ENCODE assay signal across 8 cellular contexts in genomic region chr1:186155594-186155993, GRCh38.
DNase-seq lines count a peak whose midpoint lies in the region; ATAC-seq and TF ChIP-seq lines count a peak whose summit lies in the region.

No MANE protein-coding gene starts in this region.

- CTCF ChIA-PET in CD4-positive, alpha-beta T cell (lab: Charles Lee), result no interaction called here
- CTCF ChIA-PET in SK-N-SH (lab: Yijun Ruan, JAX), result interaction anchor here (0.6 to 1.5 kb wide), 4 partner anchors 10 to 252 kb away, joined by 3 to 4 read pairs (median 3); no protein-coding TSS in a partner anchor

- no peaks in the 10 kb centered on the region for H3K9me3 ChIP-seq in CD4-positive, alpha-beta T cell (ENCODE audit: control insufficient read depth, low read length)
- H3K9me3 ChIP-seq in SK-N-SH (no peaks in the 10 kb centered on the region), upper lobe of right lung (no peaks in the 10 kb centered on the region)

- no peak for TF ChIP-seq POLR2A in GM18505 (IDR thresholded peaks at IDR 0.05; ENCODE audit: borderline replicate concordance, extremely low read depth, insufficient read depth, insufficient read length)

- no peaks in the 10 kb centered on the region for H3K9me2 ChIP-seq in SK-N-SH

- peaks cover 5 to 6% of the 10 kb centered on the region in 2 experiments for H3K36me3 ChIP-seq in SK-N-SH (replicated peaks in 1 of 2; ENCODE audit: control insufficient read depth in 1 of 2, insufficient read depth in 2 of 2, low read length in 1 of 2)
- H3K36me3 ChIP-seq in upper lobe of right lung, result peaks cover 3% of the 10 kb centered on the region

- peaks cover 41% of the 10 kb centered on the region for H3F3A ChIP-seq in SK-N-SH (replicated peaks; ENCODE audit: insufficient read depth)

- no peaks in the 10 kb centered on the region for H4K20me1 ChIP-seq in SK-N-SH (ENCODE audit: insufficient read depth)

- H3K4me1 Mint-ChIP-seq in CD4-positive, alpha-beta T cell (ENCODE audit: low read depth), result no peaks in the 10 kb centered on the region

- H3K4me1 ChIP-seq in SK-N-SH (ENCODE audit: control insufficient read depth in 1 of 2, insufficient read depth in 2 of 2, low read depth in 1 of 2, low read length in 1 of 2) (peaks cover 21 to 47% of the 10 kb centered on the region in 2 experiments), upper lobe of right lung (no peaks in the 10 kb centered on the region)

- H3K27me3 Mint-ChIP-seq in CD4-positive, alpha-beta T cell, result peaks cover 4% of the 10 kb centered on the region

- intact Hi-C loops in CD4-positive, alpha-beta T cell (cut with DNase I, micrococcal nuclease), result loop anchor here in 1 of 2 experiments (10.0 kb wide), 1 partner anchor 169 kb away; no protein-coding TSS in a partner anchor
- intact Hi-C loops in upper lobe of right lung (cut with DNase I), result no loop called here

- WGBS in SK-N-SH (ENCODE audit: low lambda C conversion rate), result 0% methylated on average over 1 of the region's 1 CpG

- no peaks in the 10 kb centered on the region for H3K9me3 Mint-ChIP-seq in CD4-positive, alpha-beta T cell

- peak overlapping the region; percentile 4; the same call in 1 of the 2 replicates for H3K4me2 ChIP-seq in SK-N-SH

- no peak overlapping the region for H3K4me3 Mint-ChIP-seq in CD4-positive, alpha-beta T cell

- no peaks in the 10 kb centered on the region for H3K79me2 ChIP-seq in SK-N-SH (ENCODE audit: insufficient read depth)

- H3K27ac Mint-ChIP-seq in CD4-positive, alpha-beta T cell, result no peak overlapping the region

- no peaks in the 10 kb centered on the region for H3K36me3 Mint-ChIP-seq in CD4-positive, alpha-beta T cell (ENCODE audit: low read depth)

- H3K27me3 ChIP-seq in CD4-positive, alpha-beta T cell (ENCODE audit: control insufficient read depth, insufficient read depth, low read length), result no peaks in the 10 kb centered on the region
- H3K27me3 ChIP-seq in SK-N-SH (ENCODE audit: insufficient read depth) (no peaks in the 10 kb centered on the region), upper lobe of right lung (no peaks in the 10 kb centered on the region)

- ATAC-seq in CD4-positive, alpha-beta T cell (ENCODE audit: poor library complexity), result no peak
- ATAC-seq in GM18867 (IDR thresholded peaks at IDR 0.05; ENCODE audit: unreplicated experiment) (peak; percentile 81), upper lobe of right lung (peak; percentile 57), GM18505 (IDR thresholded peaks at IDR 0.05; ENCODE audit: unreplicated experiment) (no peak)

- POLR2A ChIA-PET in CD4-positive, alpha-beta T cell (lab: Charles Lee), result no interaction called here
- POLR2A ChIA-PET in SK-N-SH (lab: Yijun Ruan, JAX), result no interaction called here

- TF ChIP-seq EP300 in SK-N-SH (IDR thresholded peaks at IDR 0.05; ENCODE audit: borderline replicate concordance in 1 of 2, low read depth in 1 of 2, low read length in 1 of 2), result peak in 1 of 2 experiments; percentile 8; a peak in 1 of 4 replicates

- peak; percentile 68 for TF ChIP-seq RAD21 in SK-N-SH (IDR thresholded peaks at IDR 0.05; ENCODE audit: low read length)

- no peak overlapping the region for H3K9ac ChIP-seq in SK-N-SH

- DNase-seq in CD4-positive, alpha-beta T cell, result no peak
- peak; percentile 75 for DNase-seq in HT1080 (ENCODE audit: low read depth)
- DNase-seq in SK-N-SH, result peak; percentile 12
- DNase-seq in germinal center (ENCODE audit: low spot score), result peak; percentile 26
- DNase-seq in upper lobe of right lung, result no peak
- no peak for DNase-seq in stimulated activated CD4-positive, alpha-beta T cell treated with anti-CD3 and anti-CD28 coated beads, Interleukin-4, amount 100 ng/mL, for 1 hour

- TF ChIP-seq CTCF in CD4-positive, alpha-beta T cell (IDR thresholded peaks at IDR 0.05), result peak; percentile 15
- TF ChIP-seq CTCF in SK-N-SH (IDR thresholded peaks at IDR 0.05) (peak; percentile 81), upper lobe of right lung (IDR thresholded peaks at IDR 0.05) (peak; percentile 46)

- no peak overlapping the region for H3K27ac ChIP-seq in CD4-positive, alpha-beta T cell (ENCODE audit: low read depth, low read length)
- H3K27ac ChIP-seq in SK-N-SH (ENCODE audit: low read depth in 2 of 2, low read length in 1 of 2) (peak overlapping the region; percentile 84 to 95), upper lobe of right lung (no peak overlapping the region)

- H2AFZ ChIP-seq in SK-N-SH (ENCODE audit: low read depth), result no peak overlapping the region

- H3K4me3 ChIP-seq in SK-N-SH (ENCODE audit: low read depth in 2 of 2, low read length in 1 of 2), result no peak overlapping the region
- no peak overlapping the region for H3K4me3 ChIP-seq in upper lobe of right lung

TF ChIP-seq in SK-N-SH, 30 proteins besides CTCF, POLR2A, EP300 and RAD21 (continues in another document):
- TF ChIP-seq USF1 (IDR thresholded peaks at IDR 0.05; ENCODE audit: borderline replicate concordance, low read depth) (no peak), POLR2AphosphoS5 (IDR thresholded peaks at IDR 0.05; ENCODE audit: low read depth, low read length) (no peak), ELF1 (IDR thresholded peaks at IDR 0.05) (no peak), TEAD4 (IDR thresholded peaks at IDR 0.05; ENCODE audit: borderline replicate concordance, insufficient read depth) (no peak), NRF1 (IDR thresholded peaks at IDR 0.05; ENCODE audit: low read depth, low read length) (no peak), IRF3 (IDR thresholded peaks at IDR 0.05; ENCODE audit: low read depth, low read length) (no peak), FOSL2 (IDR thresholded peaks at IDR 0.05; ENCODE audit: borderline replicate concordance, low read depth) (peak; percentile 54; the same call in 1 of the 2 replicates), RFX5 (IDR thresholded peaks at IDR 0.05; ENCODE audit: low read length) (no peak), MEF2A (IDR thresholded peaks at IDR 0.05; ENCODE audit: borderline replicate concordance, low read depth) (no peak), SIN3A (IDR thresholded peaks at IDR 0.05; ENCODE audit: borderline replicate concordance, low read depth, low read length) (no peak), TAF1 (IDR thresholded peaks at IDR 0.05; ENCODE audit: borderline replicate concordance, low read depth, low read length) (no peak), GATA2 (CRISPR knock-in tag; IDR thresholded peaks at IDR 0.05) (no peak), EZH2phosphoT487 (IDR thresholded peaks at IDR 0.05; ENCODE audit: borderline replicate concordance, low read depth) (no peak), RCOR1 (IDR thresholded peaks at IDR 0.05; ENCODE audit: low read length) (no peak), MXI1 (IDR thresholded peaks at IDR 0.05; ENCODE audit: low read depth, low read length) (no peak), REST (IDR thresholded peaks at IDR 0.05; ENCODE audit: low read depth, low read length) (no peak), CHD2 (IDR thresholded peaks at IDR 0.05; ENCODE audit: low read length, partially characterized antibody) (no peak), TCF12 (IDR thresholded peaks at IDR 0.05) (peak; percentile 65), GABPA (IDR thresholded peaks at IDR 0.05; ENCODE audit: low read depth) (no peak), JUND (IDR thresholded peaks at IDR 0.05) (peak; percentile 35; the same call in 1 of the 2 replicates)

Comparison
In these comparisons a context has a peak if more than half of its experiments do, and no peak if none do; other contexts are left out.
1. ATAC-seq: peak in GM18867 (single experiment) and upper lobe of right lung (single experiment); none in CD4-positive, alpha-beta T cell (single experiment) and GM18505 (single experiment).
2. DNase-seq: peak in HT1080 (single experiment), SK-N-SH (single experiment) and germinal center (single experiment); none in CD4-positive, alpha-beta T cell (0 of 10), upper lobe of right lung (single experiment) and stimulated activated CD4-positive, alpha-beta T cell treated with anti-CD3 and anti-CD28 coated beads, Interleukin-4, amount 100 ng/mL, for 1 hour (single experiment).
3. H3K27ac ChIP-seq: peak in SK-N-SH (2 of 2); none in CD4-positive, alpha-beta T cell (single experiment) and upper lobe of right lung (single experiment).
4. CTCF ChIP-seq: peak in every context shown above with its lines; median percentile 81 in SK-N-SH; 46 in upper lobe of right lung; 15 in CD4-positive, alpha-beta T cell.